13 cellular contexts compared by ENCODE assay signal in the genomic region with DNA sequence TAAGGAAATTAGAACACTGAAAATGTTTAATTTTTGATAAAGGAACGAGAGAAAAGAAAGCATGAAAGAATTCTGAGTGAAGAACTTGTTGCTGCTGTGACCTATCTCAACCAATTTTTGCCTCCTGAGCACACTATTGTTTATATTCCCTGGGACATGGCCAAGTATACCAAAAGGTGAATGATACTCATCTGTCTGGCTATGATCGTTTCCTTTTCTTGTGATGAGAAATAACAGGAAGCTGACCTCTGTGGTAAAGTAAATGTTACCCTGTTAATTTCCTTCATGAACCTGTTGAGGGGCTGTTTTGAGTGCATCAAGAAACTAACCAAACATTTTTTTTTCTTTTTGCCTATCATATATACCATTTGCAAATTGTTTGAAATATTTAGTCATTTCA.
A peak's percentile ranks its signal among the peaks of the same experiment; 100 is the strongest.
DNase-seq lines count a peak whose midpoint lies in the region; ATAC-seq and TF ChIP-seq lines count a peak whose summit lies in the region.
"Had no signal": no experiment of that assay in that cellular context is flagged by ENCODE, and none has a peak within 500 bp of the region (broad histone marks: within the 10 kb centered on the region; RNA-seq: fewer than 3 reads in every experiment).

No MANE protein-coding gene starts in this region.

- no peaks in the 10 kb centered on the region for H3K9me3 ChIP-seq in right cardiac atrium (ENCODE audit: control insufficient read depth, low read length)
- no peaks in the 10 kb centered on the region for H3K9me3 ChIP-seq in esophagus muscularis mucosa
- H3K9me3 ChIP-seq: adrenal gland had no signal

- peaks cover 0 to 24% (median 6%) of the 10 kb centered on the region in 4 donors for H3K36me3 ChIP-seq in esophagus muscularis mucosa
- H3K36me3 ChIP-seq: adrenal gland had no signal

- TF ChIP-seq CTCF in epithelial cell of esophagus (IDR thresholded peaks at IDR 0.05; ENCODE audit: insufficient read depth, low read depth, low read length, missing control alignments) (no peak), esophagus muscularis mucosa (IDR thresholded peaks at IDR 0.05) (no peak)

- ATAC-seq in right cardiac atrium (peak; percentile 48 to 70), left cardiac atrium (no peak), HG02678 (IDR thresholded peaks at IDR 0.05; ENCODE audit: unreplicated experiment) (no peak)
- ATAC-seq: GM12878 had no signal

- no peak for TF ChIP-seq EP300 in esophagus muscularis mucosa (IDR thresholded peaks at IDR 0.05)

- TF ChIP-seq POLR2A in esophagus muscularis mucosa (IDR thresholded peaks at IDR 0.05; ENCODE audit: low read depth): no peak

- no peaks in the 10 kb centered on the region for H3K27me3 ChIP-seq in right cardiac atrium (ENCODE audit: control insufficient read depth, insufficient read depth)
- no peaks in the 10 kb centered on the region for H3K27me3 ChIP-seq in esophagus muscularis mucosa
- H3K27me3 ChIP-seq: adrenal gland had no signal

- H3K27ac ChIP-seq in right cardiac atrium (ENCODE audit: low read length) (no peak overlapping the region), esophagus muscularis mucosa (replicated peaks in 1 of 4) (peak overlapping the region in 1 of 4 donors; percentile 11)
- H3K27ac ChIP-seq: adrenal gland had no signal

- 62% methylated on average over 2 of the region's 2 CpGs for WGBS in right cardiac atrium
- WGBS in esophagus muscularis mucosa: 60% methylated on average over 2 of the region's 2 CpGs

- no peak overlapping the region for H3K4me3 ChIP-seq in right cardiac atrium (ENCODE audit: low read length)
- no peak overlapping the region for H3K4me3 ChIP-seq in epithelial cell of esophagus (ENCODE audit: low read length)
- no peak overlapping the region for H3K4me3 ChIP-seq in esophagus muscularis mucosa
- H3K4me3 ChIP-seq: adrenal gland, GM12878 had no signal

- DNase-seq in right cardiac atrium: no peak
- no peak for DNase-seq in left cardiac atrium
- peak; percentile 63 for DNase-seq in M059J (ENCODE audit: low read depth)
- peak; percentile 27 for DNase-seq in epithelial cell of esophagus (ENCODE audit: low read depth)
- DNase-seq in glomerular visceral epithelial cell (ENCODE audit: extremely low spot score): no peak
- DNase-seq in activated T-cell treated with anti-CD3 and anti-CD28 coated beads, Interleukin-2, amount 50 U/mL, for 1 hour: no peak
- DNase-seq in esophagus muscularis mucosa (ENCODE audit: extremely low spot score): no peak
- DNase-seq: activated B cell treated with CpG ODN at 0.5 μM for 24 hours, adrenal gland, DND-41, NCI-H2081 treated with DMSO at 0.1 percent for 48 hours had no signal

- H3K4me1 ChIP-seq in right cardiac atrium (ENCODE audit: control insufficient read depth, insufficient read depth, low read length) (peaks cover 5% of the 10 kb centered on the region), esophagus muscularis mucosa (no peaks in the 10 kb centered on the region)
- H3K4me1 ChIP-seq: adrenal gland had no signal

- intact Hi-C loops in right cardiac atrium (cut with DNase I): no loop called here
- intact Hi-C loops in left cardiac atrium (cut with DNase I): no loop called here
- intact Hi-C loops in esophagus muscularis mucosa (cut with DNase I): no loop called here

Comparison
In these comparisons a context has a peak if more than half of its experiments do, and no peak if none do; other contexts are left out.
1. ATAC-seq: peak in right cardiac atrium (2 of 2); none in left cardiac atrium (0 of 2) and HG02678 (single experiment).
2. DNase-seq: peak in M059J (single experiment) and epithelial cell of esophagus (single experiment); none in right cardiac atrium (0 of 3), left cardiac atrium (single experiment), glomerular visceral epithelial cell (single experiment), activated T-cell treated with anti-CD3 and anti-CD28 coated beads, Interleukin-2, amount 50 U/mL, for 1 hour (single experiment) and esophagus muscularis mucosa (single experiment).